ENCODE assay signal across 13 cellular contexts in the genomic region with DNA sequence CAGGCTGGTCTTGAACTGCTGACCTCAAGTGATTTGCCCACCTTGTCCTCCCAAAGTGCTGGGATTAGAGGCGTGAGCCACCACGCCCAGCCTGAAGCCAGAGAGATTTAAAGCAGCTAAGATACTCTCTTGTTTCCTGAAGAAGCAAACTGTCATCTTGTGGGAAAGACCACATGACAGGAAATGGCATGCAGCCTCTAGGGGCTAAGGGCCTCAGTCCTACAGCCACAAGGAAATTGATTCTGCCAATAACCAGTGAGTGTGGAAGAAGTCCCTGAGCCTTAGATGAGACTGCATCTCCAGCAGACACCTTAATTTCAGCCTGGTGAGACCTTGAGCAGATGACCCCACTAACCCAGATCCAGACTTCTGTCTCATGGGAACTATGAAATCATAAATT. TPM values are rescaled to one million over a fixed set of nuclear protein-coding genes. Genes with fewer than 3 reads are reported as not detected.
A peak's percentile ranks its signal among the peaks of the same experiment; 100 is the strongest.
DNase-seq lines count a peak whose midpoint lies in the region; ATAC-seq lines count a peak whose summit lies in the region.
"Had no signal": no experiment of that assay in that cellular context is flagged by ENCODE, and none has a peak within 500 bp of the region (broad histone marks: within the 10 kb centered on the region; RNA-seq: fewer than 3 reads in every experiment).

No MANE protein-coding gene starts in this region.

- no peaks in the 10 kb centered on the region for H3K27me3 Mint-ChIP-seq in activated CD4-positive, alpha-beta T cell treated with anti-CD3 and anti-CD28 coated beads for 36 hours
- H3K27me3 Mint-ChIP-seq: activated naive CD4-positive, alpha-beta T cell treated with anti-CD3 and anti-CD28 coated beads, Interleukin-2, amount 50 U/mL, for 24 hours had no signal

- POLR2A ChIA-PET in activated CD4-positive, alpha-beta T cell treated with anti-CD3 and anti-CD28 coated beads for 36 hours (lab: Charles Lee): no interaction called here

- peak; percentile 6 for DNase-seq in activated CD4-positive, alpha-beta T cell treated with anti-CD3 and anti-CD28 coated beads for 36 hours
- no peak for DNase-seq in activated CD4-positive, alpha-beta T cell treated with anti-CD3 and anti-CD28 coated beads, Interleukin-2, amount 50 U/mL, for 1 hour
- DNase-seq in NOMO-1 treated with dmso at 0.1 percent for 144 hours (lab: John Stamatoyannopoulos, UW; ENCODE audit: unreplicated experiment) (peak; percentile 25), foreskin melanocyte (peak; percentile 35), cerebellar nuclear complex (lab: John Stamatoyannopoulos, UW) (no peak), OCI-M2 (lab: John Stamatoyannopoulos, UW; ENCODE audit: unreplicated experiment) (no peak)
- DNase-seq: activated CD4-positive, alpha-beta T cell treated with anti-CD3 and anti-CD28 coated beads, Interleukin-2, amount 50 U/mL, for 4 hours; COR-L47; kidney; pancreas had no signal

- CTCF ChIA-PET in activated CD4-positive, alpha-beta T cell treated with anti-CD3 and anti-CD28 coated beads for 36 hours (lab: Charles Lee): no interaction called here

- no peak overlapping the region for H3K27ac Mint-ChIP-seq in activated CD4-positive, alpha-beta T cell treated with anti-CD3 and anti-CD28 coated beads for 36 hours
- H3K27ac Mint-ChIP-seq: activated naive CD4-positive, alpha-beta T cell treated with anti-CD3 and anti-CD28 coated beads, Interleukin-2, amount 50 U/mL, for 24 hours had no signal

- peaks cover 9% of the 10 kb centered on the region for H3K4me1 Mint-ChIP-seq in activated CD4-positive, alpha-beta T cell treated with anti-CD3 and anti-CD28 coated beads for 36 hours

- intact Hi-C loops in activated CD4-positive, alpha-beta T cell treated with anti-CD3 and anti-CD28 coated beads for 36 hours (cut with DNase I, micrococcal nuclease): no loop called here

- H3K4me3 Mint-ChIP-seq in activated CD4-positive, alpha-beta T cell treated with anti-CD3 and anti-CD28 coated beads for 36 hours: no peak overlapping the region
- H3K4me3 Mint-ChIP-seq: activated naive CD4-positive, alpha-beta T cell treated with anti-CD3 and anti-CD28 coated beads, Interleukin-2, amount 50 U/mL, for 24 hours had no signal

- peaks cover 50% of the 10 kb centered on the region for H3K36me3 Mint-ChIP-seq in activated CD4-positive, alpha-beta T cell treated with anti-CD3 and anti-CD28 coated beads for 36 hours (ENCODE audit: low read depth)

- ATAC-seq in activated CD4-positive, alpha-beta T cell treated with anti-CD3 and anti-CD28 coated beads for 36 hours: no peak
- ATAC-seq in HG03135 (IDR thresholded peaks at IDR 0.05; ENCODE audit: unreplicated experiment) (peak; percentile 41), HG03432 (IDR thresholded peaks at IDR 0.05; ENCODE audit: unreplicated experiment) (no peak)
- ATAC-seq: pancreas had no signal

- H3K9me3 Mint-ChIP-seq in activated CD4-positive, alpha-beta T cell treated with anti-CD3 and anti-CD28 coated beads for 36 hours (ENCODE audit: low read depth): no peaks in the 10 kb centered on the region

RNA-seq across cellular contexts. Expression of a gene that starts 40.9 kb away (rescaled TPM):
- 10 to 100 TPM; 13.2 to 15.2 TPM for total RNA-seq in activated CD4-positive, alpha-beta T cell treated with anti-CD3 and anti-CD28 coated beads for 36 hours

Comparison
In these comparisons a context has a peak if more than half of its experiments do, and no peak if none do; other contexts are left out.
1. DNase-seq: peak in activated CD4-positive, alpha-beta T cell treated with anti-CD3 and anti-CD28 coated beads for 36 hours (single experiment), NOMO-1 treated with dmso at 0.1 percent for 144 hours (single experiment) and foreskin melanocyte (single experiment); none in activated CD4-positive, alpha-beta T cell treated with anti-CD3 and anti-CD28 coated beads, Interleukin-2, amount 50 U/mL, for 1 hour (single experiment), cerebellar nuclear complex (0 of 2) and OCI-M2 (single experiment).